ENCODE assay signal across 12 cellular contexts in the genomic region with DNA sequence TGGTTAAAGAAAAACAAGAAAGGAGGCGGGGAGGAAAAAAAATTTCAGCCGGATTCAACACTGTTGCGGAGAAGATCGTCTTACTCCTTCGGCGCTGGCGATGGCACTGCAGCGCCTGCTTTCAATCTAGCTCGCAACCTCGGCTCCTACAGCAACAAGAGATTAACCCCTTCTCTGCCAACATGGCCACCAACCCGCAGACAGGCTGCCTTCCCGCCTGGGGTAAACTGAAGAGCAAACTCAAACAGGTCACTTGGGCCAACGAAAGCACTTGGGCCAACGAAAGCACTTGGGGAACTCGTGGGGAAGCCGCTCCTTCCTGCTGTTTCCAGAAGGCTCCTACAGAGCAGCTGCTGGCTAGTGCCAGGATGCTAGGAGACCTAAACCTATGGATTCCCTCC.
DNase-seq lines count a peak whose midpoint lies in the region; ATAC-seq and TF ChIP-seq lines count a peak whose summit lies in the region.
"Had no signal": no experiment of that assay in that cellular context is flagged by ENCODE, and none has a peak within 500 bp of the region (broad histone marks: within the 10 kb centered on the region; RNA-seq: fewer than 3 reads in every experiment).

No MANE protein-coding gene starts in this region.

- peak overlapping the region; percentile 55 for H3K4me3 ChIP-seq in GM23338
- H3K4me3 ChIP-seq in coronary artery = peak overlapping the region; percentile 69
- H3K4me3 ChIP-seq in sigmoid colon = peak overlapping the region; percentile 16 to 45 (median 32)

- TF ChIP-seq POLR2A in sigmoid colon (IDR thresholded peaks at IDR 0.05) = no peak

- intact Hi-C loops in sigmoid colon (cut with DNase I) = no loop called here

- TF ChIP-seq CTCF in GM23338 (conservative IDR thresholded peaks at IDR 0.05; ENCODE audit: low read depth in 2 of 2) = no peak
- TF ChIP-seq CTCF in coronary artery (IDR thresholded peaks at IDR 0.05) = no peak
- TF ChIP-seq CTCF in sigmoid colon (IDR thresholded peaks at IDR 0.05) = no peak

- no peaks in the 10 kb centered on the region for H3K27me3 ChIP-seq in GM23338 (ENCODE audit: insufficient read depth)
- H3K27me3 ChIP-seq in sigmoid colon = peaks cover 0 to 10% (median 6%) of the 10 kb centered on the region in 3 donors

- H3K4me3 Mint-ChIP-seq in GM23338 = peak overlapping the region; percentile 71
- no peak overlapping the region for H3K4me3 Mint-ChIP-seq in natural killer cell treated with Interleukin-12 subunit alpha and Interleukin-12 subunit beta and Interleukin-15 and Interleukin-18, amount 100 ng/mL, for 72 hours
- H3K4me3 Mint-ChIP-seq: activated CD8-positive, alpha-beta T cell treated with anti-CD3 and anti-CD28 coated beads for 36 hours; immature natural killer cell had no signal

- ATAC-seq in GM23338 (peak; percentile 79), GM21529 (IDR thresholded peaks at IDR 0.05; ENCODE audit: unreplicated experiment) (no peak)
- no peak for ATAC-seq in natural killer cell treated with Interleukin-12 subunit alpha and Interleukin-12 subunit beta and Interleukin-15 and Interleukin-18, amount 100 ng/mL, for 72 hours
- ATAC-seq: activated CD8-positive, alpha-beta T cell treated with anti-CD3 and anti-CD28 coated beads for 36 hours had no signal

- no peaks in the 10 kb centered on the region for H3K9me3 ChIP-seq in sigmoid colon

- H3K27me3 Mint-ChIP-seq in GM23338 (ENCODE audit: insufficient read depth, low read depth, poor library complexity) = no peaks in the 10 kb centered on the region
- no peaks in the 10 kb centered on the region for H3K27me3 Mint-ChIP-seq in natural killer cell treated with Interleukin-12 subunit alpha and Interleukin-12 subunit beta and Interleukin-15 and Interleukin-18, amount 100 ng/mL, for 72 hours
- H3K27me3 Mint-ChIP-seq: activated CD8-positive, alpha-beta T cell treated with anti-CD3 and anti-CD28 coated beads for 36 hours had no signal

- peaks cover 22% of the 10 kb centered on the region for H3K4me1 Mint-ChIP-seq in GM23338
- no peaks in the 10 kb centered on the region for H3K4me1 Mint-ChIP-seq in natural killer cell treated with Interleukin-12 subunit alpha and Interleukin-12 subunit beta and Interleukin-15 and Interleukin-18, amount 100 ng/mL, for 72 hours (ENCODE audit: low read depth in 2 of 2)
- H3K4me1 Mint-ChIP-seq: immature natural killer cell had no signal

- H2AFZ ChIP-seq in GM23338 = no peak overlapping the region

- H3K36me3 ChIP-seq in GM23338 (ENCODE audit: insufficient read depth) = 0 out of 2 replicates have a peak, but pooled peaks cover 10% of the 10 kb centered on the region
- no peaks in the 10 kb centered on the region for H3K36me3 ChIP-seq in sigmoid colon

- peak overlapping the region; percentile 79 for H3K4me2 ChIP-seq in GM23338

- H3K27ac Mint-ChIP-seq in GM23338 = peak overlapping the region; percentile 57
- H3K27ac Mint-ChIP-seq in natural killer cell treated with Interleukin-12 subunit alpha and Interleukin-12 subunit beta and Interleukin-15 and Interleukin-18, amount 100 ng/mL, for 72 hours = no peak overlapping the region
- H3K27ac Mint-ChIP-seq: activated CD8-positive, alpha-beta T cell treated with anti-CD3 and anti-CD28 coated beads for 36 hours; immature natural killer cell had no signal

- H3K27ac ChIP-seq in GM23338 (ENCODE audit: low read depth) (peak overlapping the region; percentile 43), coronary artery (peak overlapping the region in 1 of 2 donors; percentile 12), sigmoid colon (peak overlapping the region in 2 of 4 donors; percentile 5 to 8)
- H3K27ac ChIP-seq: HL-60 had no signal

- H3K36me3 Mint-ChIP-seq in GM23338 (ENCODE audit: low read depth) = peaks cover 25% of the 10 kb centered on the region
- peaks cover 5% of the 10 kb centered on the region for H3K36me3 Mint-ChIP-seq in natural killer cell treated with Interleukin-12 subunit alpha and Interleukin-12 subunit beta and Interleukin-15 and Interleukin-18, amount 100 ng/mL, for 72 hours

- H3F3A ChIP-seq in GM23338 (replicated peaks; ENCODE audit: low read depth) = peaks cover 6% of the 10 kb centered on the region; the same call in 1 of the 2 replicates

- H3K4me1 ChIP-seq in GM23338 (ENCODE audit: insufficient read depth) (peaks cover 17% of the 10 kb centered on the region), sigmoid colon (peaks cover 0 to 25% (median 24%) of the 10 kb centered on the region in 4 donors)

- H3K9me2 ChIP-seq in GM23338 (ENCODE audit: insufficient read depth) = no peaks in the 10 kb centered on the region

- no peak for TF ChIP-seq EP300 in sigmoid colon (IDR thresholded peaks at IDR 0.05)

- peaks cover 29% of the 10 kb centered on the region for H4K20me1 ChIP-seq in GM23338 (replicated peaks; ENCODE audit: insufficient read depth)

- H3K9me3 Mint-ChIP-seq in GM23338 = peaks cover 20% of the 10 kb centered on the region
- H3K9me3 Mint-ChIP-seq in natural killer cell treated with Interleukin-12 subunit alpha and Interleukin-12 subunit beta and Interleukin-15 and Interleukin-18, amount 100 ng/mL, for 72 hours = no peaks in the 10 kb centered on the region

- WGBS in sigmoid colon, 2 donors = 74 to 84% methylated on average over 16 of the region's 16 CpGs

- peak; percentile 88 for DNase-seq in GM23338 (ENCODE audit: low spot score)
- DNase-seq in coronary artery (ENCODE audit: low spot score) = no peak
- DNase-seq in iPS-NIHi7 (ENCODE audit: extremely low spot score) = peak; percentile 82
- DNase-seq in sigmoid colon = no peak
- DNase-seq in cortex of kidney (lab: John Stamatoyannopoulos, UW) = no peak
- no peak for DNase-seq in natural killer cell treated with Interleukin-12 subunit alpha and Interleukin-12 subunit beta and Interleukin-15 and Interleukin-18, amount 100 ng/mL, for 72 hours (ENCODE audit: low spot score)
- no peak for DNase-seq in ureter (ENCODE audit: low spot score)
- DNase-seq: activated CD8-positive, alpha-beta T cell treated with anti-CD3 and anti-CD28 coated beads for 36 hours; DMS53; immature natural killer cell had no signal

- H3K79me2 ChIP-seq in GM23338 (replicated peaks; ENCODE audit: insufficient read depth) = peaks cover 8% of the 10 kb centered on the region; the same call in 1 of the 2 replicates

TF ChIP-seq in GM23338, 12 proteins besides CTCF, POLR2A, EP300 and RAD21:
- TF ChIP-seq NANOG (IDR thresholded peaks at IDR 0.05; ENCODE audit: borderline replicate concordance) = no peak
TF ChIP-seq in GM23338: peak in this region for 0.

Comparison
In these comparisons a context has a peak if more than half of its experiments do, and no peak if none do; other contexts are left out.
1. DNase-seq: peak in GM23338 (single experiment) and iPS-NIHi7 (single experiment); none in coronary artery (single experiment), sigmoid colon (single experiment), cortex of kidney (single experiment), natural killer cell treated with Interleukin-12 subunit alpha and Interleukin-12 subunit beta and Interleukin-15 and Interleukin-18, amount 100 ng/mL, for 72 hours (single experiment) and ureter (single experiment).
2. Peak in every context shown above with its lines, with median percentiles within 50 percentile points of each other: H3K4me3 ChIP-seq.